9 cellular contexts compared by ENCODE assay signal in genomic region chr18:58496937-58497336, GRCh38.
DNase-seq lines count a peak whose midpoint lies in the region; FAIRE-seq and TF ChIP-seq lines count a peak whose summit lies in the region.
"Had no signal": no experiment of that assay in that cellular context is flagged by ENCODE, and none has a peak within 500 bp of the region (broad histone marks: within the 10 kb centered on the region; RNA-seq: fewer than 3 reads in every experiment).

No MANE protein-coding gene starts in this region.

- no peaks in the 10 kb centered on the region for H3K36me3 Mint-ChIP-seq in progenitor cell of endocrine pancreas (ENCODE audit: insufficient read depth)

- H3K27me3 Mint-ChIP-seq in progenitor cell of endocrine pancreas, result peaks cover 48% of the 10 kb centered on the region

- TF ChIP-seq CTCF in bronchial epithelial cell (IDR thresholded peaks at IDR 0.05; ENCODE audit: insufficient read depth, low read length, severe bottlenecking), result peak; percentile 46
- TF ChIP-seq CTCF in progenitor cell of endocrine pancreas (IDR thresholded peaks at IDR 0.05; ENCODE audit: unreplicated experiment), result peak; percentile 66

- no peak overlapping the region for H3K27ac Mint-ChIP-seq in progenitor cell of endocrine pancreas

- intact Hi-C loops in cardiac septum (cut with DNase I), result loop anchor here (10.0 kb wide), 2 partner anchors 162 to 242 kb away; no protein-coding TSS in a partner anchor

- no peak overlapping the region for H3K4me3 ChIP-seq in bronchial epithelial cell (ENCODE audit: low read depth, low read length)

- no peaks in the 10 kb centered on the region for H3K9me3 Mint-ChIP-seq in progenitor cell of endocrine pancreas (ENCODE audit: low read depth)

- peak; percentile 20 for DNase-seq in SIG-M5 treated with dmso at 0.1 percent for 504 hours (lab: John Stamatoyannopoulos, UW; ENCODE audit: unreplicated experiment)
- DNase-seq in SIG-M5 (lab: John Stamatoyannopoulos, UW), result no peak
- peak; percentile 44 for DNase-seq in NAMALWA (ENCODE audit: low spot score)
- peak; percentile 20 for DNase-seq in bronchial epithelial cell (ENCODE audit: low read depth)
- DNase-seq in progenitor cell of endocrine pancreas (ENCODE audit: low spot score, unreplicated experiment), result no peak
- no peak for DNase-seq in COR-L47 (lab: John Stamatoyannopoulos, UW)
- DNase-seq in activated CD4-positive, alpha-beta T cell treated with anti-CD3 and anti-CD28 coated beads for 1 hour, result no peak
- DNase-seq in cardiac septum (ENCODE audit: low spot score), result no peak
- DNase-seq: activated naive CD4-positive, alpha-beta T cell treated with Interleukin-2 at 50 U/mL for 16 hours had no signal

- peaks cover 15% of the 10 kb centered on the region for H3K4me1 Mint-ChIP-seq in progenitor cell of endocrine pancreas (ENCODE audit: low read depth)

- peaks cover 4% of the 10 kb centered on the region for H3K27me3 ChIP-seq in bronchial epithelial cell (ENCODE audit: control insufficient read depth, insufficient read depth, low read length)

- no peaks in the 10 kb centered on the region for H3K36me3 ChIP-seq in bronchial epithelial cell (ENCODE audit: control insufficient read depth, insufficient read depth, low read length)

- FAIRE-seq in bronchial epithelial cell (lab: Jason Lieb, UNC), result no peak

- no peak overlapping the region for H3K4me3 Mint-ChIP-seq in progenitor cell of endocrine pancreas (ENCODE audit: low read depth)

Comparison
In these comparisons a context has a peak if more than half of its experiments do, and no peak if none do; other contexts are left out.
1. DNase-seq: peak in SIG-M5 treated with dmso at 0.1 percent for 504 hours (single experiment), NAMALWA (single experiment) and bronchial epithelial cell (single experiment); none in SIG-M5 (single experiment), progenitor cell of endocrine pancreas (single experiment), COR-L47 (single experiment), activated CD4-positive, alpha-beta T cell treated with anti-CD3 and anti-CD28 coated beads for 1 hour (single experiment) and cardiac septum (single experiment).